In the genomic region with DNA sequence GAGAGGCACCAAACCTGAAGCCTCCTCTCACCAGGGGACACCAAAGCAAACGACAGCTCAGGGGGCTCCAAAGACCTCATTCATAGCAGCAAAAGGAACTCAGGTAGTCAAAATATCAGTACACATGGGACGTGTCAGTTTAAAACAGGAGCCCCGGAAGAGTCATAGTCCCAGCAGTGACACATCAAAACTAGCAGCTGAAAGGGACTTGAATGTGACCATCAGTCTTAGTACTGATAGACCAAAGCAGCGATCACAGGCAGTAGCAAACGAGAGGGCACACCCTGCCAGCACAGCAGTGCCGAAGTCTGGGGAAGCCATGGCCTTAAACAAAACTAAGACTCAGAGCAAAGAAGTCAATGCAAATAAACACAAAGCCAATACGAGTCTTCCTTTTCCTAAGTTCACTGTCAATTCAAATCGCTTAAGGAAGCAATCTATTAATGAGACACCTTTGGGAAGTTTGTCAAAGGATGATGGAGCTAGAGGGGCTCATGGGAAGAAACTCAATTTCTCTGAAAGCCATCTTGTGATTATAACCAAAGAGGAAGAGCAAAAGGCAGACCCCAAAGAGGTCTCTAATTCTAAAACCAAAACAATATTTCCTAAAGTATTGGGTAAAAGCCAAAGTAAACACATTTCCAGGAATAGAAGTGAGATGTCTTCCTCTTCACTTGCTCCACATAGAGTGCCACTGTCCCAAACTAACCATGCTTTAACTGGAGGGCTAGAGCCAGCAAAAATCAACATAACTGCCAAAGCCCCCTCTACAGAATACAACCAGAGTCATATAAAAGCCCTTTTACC, we compare ENCODE assay signal across 1 cellular context.
TF ChIP-seq lines count a peak whose summit lies in the region.

No MANE protein-coding gene starts in this region.

TF ChIP-seq in K562, 482 proteins besides CTCF, POLR2A, EP300 and RAD21 (continued from another document and continues in another):
- TF ChIP-seq, protein P1, sequence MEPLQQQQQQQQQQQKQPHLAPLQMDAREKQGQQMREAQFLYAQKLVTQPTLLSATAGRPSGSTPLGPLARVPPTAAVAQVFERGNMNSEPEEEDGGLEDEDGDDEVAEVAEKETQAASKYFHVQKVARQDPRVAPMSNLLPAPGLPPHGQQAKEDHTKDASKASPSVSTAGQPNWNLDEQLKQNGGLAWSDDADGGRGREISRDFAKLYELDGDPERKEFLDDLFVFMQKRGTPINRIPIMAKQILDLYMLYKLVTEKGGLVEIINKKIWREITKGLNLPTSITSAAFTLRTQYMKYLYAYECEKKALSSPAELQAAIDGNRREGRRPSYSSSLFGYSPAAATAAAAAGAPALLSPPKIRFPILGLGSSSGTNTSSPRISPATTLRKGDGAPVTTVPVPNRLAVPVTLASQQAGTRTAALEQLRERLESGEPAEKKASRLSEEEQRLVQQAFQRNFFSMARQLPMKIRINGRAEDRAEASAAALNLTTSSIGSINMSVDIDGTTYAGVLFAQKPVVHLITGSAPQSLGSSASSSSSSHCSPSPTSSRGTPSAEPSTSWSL (CRISPR knock-in tag; IDR thresholded peaks at IDR 0.05; ENCODE audit: borderline replicate concordance) = no peak
- TF ChIP-seq, protein P2, sequence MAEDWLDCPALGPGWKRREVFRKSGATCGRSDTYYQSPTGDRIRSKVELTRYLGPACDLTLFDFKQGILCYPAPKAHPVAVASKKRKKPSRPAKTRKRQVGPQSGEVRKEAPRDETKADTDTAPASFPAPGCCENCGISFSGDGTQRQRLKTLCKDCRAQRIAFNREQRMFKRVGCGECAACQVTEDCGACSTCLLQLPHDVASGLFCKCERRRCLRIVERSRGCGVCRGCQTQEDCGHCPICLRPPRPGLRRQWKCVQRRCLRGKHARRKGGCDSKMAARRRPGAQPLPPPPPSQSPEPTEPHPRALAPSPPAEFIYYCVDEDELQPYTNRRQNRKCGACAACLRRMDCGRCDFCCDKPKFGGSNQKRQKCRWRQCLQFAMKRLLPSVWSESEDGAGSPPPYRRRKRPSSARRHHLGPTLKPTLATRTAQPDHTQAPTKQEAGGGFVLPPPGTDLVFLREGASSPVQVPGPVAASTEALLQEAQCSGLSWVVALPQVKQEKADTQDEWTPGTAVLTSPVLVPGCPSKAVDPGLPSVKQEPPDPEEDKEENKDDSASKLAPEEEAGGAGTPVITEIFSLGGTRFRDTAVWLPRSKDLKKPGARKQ (CRISPR knock-in tag; IDR thresholded peaks at IDR 0.05) = no peak
- no peak for TF ChIP-seq ZNF232 (CRISPR knock-in tag; IDR thresholded peaks at IDR 0.05)
- TF ChIP-seq, protein P3, sequence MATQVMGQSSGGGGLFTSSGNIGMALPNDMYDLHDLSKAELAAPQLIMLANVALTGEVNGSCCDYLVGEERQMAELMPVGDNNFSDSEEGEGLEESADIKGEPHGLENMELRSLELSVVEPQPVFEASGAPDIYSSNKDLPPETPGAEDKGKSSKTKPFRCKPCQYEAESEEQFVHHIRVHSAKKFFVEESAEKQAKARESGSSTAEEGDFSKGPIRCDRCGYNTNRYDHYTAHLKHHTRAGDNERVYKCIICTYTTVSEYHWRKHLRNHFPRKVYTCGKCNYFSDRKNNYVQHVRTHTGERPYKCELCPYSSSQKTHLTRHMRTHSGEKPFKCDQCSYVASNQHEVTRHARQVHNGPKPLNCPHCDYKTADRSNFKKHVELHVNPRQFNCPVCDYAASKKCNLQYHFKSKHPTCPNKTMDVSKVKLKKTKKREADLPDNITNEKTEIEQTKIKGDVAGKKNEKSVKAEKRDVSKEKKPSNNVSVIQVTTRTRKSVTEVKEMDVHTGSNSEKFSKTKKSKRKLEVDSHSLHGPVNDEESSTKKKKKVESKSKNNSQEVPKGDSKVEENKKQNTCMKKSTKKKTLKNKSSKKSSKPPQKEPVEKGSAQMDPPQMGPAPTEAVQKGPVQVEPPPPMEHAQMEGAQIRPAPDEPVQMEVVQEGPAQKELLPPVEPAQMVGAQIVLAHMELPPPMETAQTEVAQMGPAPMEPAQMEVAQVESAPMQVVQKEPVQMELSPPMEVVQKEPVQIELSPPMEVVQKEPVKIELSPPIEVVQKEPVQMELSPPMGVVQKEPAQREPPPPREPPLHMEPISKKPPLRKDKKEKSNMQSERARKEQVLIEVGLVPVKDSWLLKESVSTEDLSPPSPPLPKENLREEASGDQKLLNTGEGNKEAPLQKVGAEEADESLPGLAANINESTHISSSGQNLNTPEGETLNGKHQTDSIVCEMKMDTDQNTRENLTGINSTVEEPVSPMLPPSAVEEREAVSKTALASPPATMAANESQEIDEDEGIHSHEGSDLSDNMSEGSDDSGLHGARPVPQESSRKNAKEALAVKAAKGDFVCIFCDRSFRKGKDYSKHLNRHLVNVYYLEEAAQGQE (CRISPR knock-in tag; IDR thresholded peaks at IDR 0.05; ENCODE audit: low read depth) = no peak
- peak; percentile 86; the same call in 1 of the 2 replicates for TF ChIP-seq POLR2AphosphoS2 (IDR thresholded peaks at IDR 0.05; ENCODE audit: low read length)
- TF ChIP-seq, protein P4, sequence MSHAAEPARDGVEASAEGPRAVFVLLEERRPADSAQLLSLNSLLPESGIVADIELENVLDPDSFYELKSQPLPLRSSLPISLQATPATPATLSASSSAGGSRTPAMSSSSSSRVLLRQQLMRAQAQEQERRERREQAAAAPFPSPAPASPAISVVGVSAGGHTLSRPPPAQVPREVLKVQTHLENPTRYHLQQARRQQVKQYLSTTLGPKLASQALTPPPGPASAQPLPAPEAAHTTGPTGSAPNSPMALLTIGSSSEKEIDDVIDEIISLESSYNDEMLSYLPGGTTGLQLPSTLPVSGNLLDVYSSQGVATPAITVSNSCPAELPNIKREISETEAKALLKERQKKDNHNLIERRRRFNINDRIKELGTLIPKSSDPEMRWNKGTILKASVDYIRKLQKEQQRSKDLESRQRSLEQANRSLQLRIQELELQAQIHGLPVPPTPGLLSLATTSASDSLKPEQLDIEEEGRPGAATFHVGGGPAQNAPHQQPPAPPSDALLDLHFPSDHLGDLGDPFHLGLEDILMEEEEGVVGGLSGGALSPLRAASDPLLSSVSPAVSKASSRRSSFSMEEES (CRISPR knock-in tag; IDR thresholded peaks at IDR 0.05) = no peak
- TF ChIP-seq, protein P5, sequence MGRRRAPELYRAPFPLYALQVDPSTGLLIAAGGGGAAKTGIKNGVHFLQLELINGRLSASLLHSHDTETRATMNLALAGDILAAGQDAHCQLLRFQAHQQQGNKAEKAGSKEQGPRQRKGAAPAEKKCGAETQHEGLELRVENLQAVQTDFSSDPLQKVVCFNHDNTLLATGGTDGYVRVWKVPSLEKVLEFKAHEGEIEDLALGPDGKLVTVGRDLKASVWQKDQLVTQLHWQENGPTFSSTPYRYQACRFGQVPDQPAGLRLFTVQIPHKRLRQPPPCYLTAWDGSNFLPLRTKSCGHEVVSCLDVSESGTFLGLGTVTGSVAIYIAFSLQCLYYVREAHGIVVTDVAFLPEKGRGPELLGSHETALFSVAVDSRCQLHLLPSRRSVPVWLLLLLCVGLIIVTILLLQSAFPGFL (CRISPR knock-in tag; IDR thresholded peaks at IDR 0.05) = no peak
- TF ChIP-seq CBX8 (IDR thresholded peaks at IDR 0.05; ENCODE audit: borderline replicate concordance, extremely low read depth, low read depth, low read length, poor library complexity, severe bottlenecking) = no peak
- TF ChIP-seq, protein P6, sequence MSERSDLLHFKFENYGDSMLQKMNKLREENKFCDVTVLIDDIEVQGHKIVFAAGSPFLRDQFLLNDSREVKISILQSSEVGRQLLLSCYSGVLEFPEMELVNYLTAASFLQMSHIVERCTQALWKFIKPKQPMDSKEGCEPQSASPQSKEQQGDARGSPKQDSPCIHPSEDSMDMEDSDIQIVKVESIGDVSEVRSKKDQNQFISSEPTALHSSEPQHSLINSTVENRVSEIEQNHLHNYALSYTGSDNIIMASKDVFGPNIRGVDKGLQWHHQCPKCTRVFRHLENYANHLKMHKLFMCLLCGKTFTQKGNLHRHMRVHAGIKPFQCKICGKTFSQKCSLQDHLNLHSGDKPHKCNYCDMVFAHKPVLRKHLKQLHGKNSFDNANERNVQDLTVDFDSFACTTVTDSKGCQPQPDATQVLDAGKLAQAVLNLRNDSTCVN (CRISPR knock-in tag; IDR thresholded peaks at IDR 0.05) = no peak
- TF ChIP-seq, protein P7, sequence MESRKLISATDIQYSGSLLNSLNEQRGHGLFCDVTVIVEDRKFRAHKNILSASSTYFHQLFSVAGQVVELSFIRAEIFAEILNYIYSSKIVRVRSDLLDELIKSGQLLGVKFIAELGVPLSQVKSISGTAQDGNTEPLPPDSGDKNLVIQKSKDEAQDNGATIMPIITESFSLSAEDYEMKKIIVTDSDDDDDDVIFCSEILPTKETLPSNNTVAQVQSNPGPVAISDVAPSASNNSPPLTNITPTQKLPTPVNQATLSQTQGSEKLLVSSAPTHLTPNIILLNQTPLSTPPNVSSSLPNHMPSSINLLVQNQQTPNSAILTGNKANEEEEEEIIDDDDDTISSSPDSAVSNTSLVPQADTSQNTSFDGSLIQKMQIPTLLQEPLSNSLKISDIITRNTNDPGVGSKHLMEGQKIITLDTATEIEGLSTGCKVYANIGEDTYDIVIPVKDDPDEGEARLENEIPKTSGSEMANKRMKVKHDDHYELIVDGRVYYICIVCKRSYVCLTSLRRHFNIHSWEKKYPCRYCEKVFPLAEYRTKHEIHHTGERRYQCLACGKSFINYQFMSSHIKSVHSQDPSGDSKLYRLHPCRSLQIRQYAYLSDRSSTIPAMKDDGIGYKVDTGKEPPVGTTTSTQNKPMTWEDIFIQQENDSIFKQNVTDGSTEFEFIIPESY (CRISPR knock-in tag; IDR thresholded peaks at IDR 0.05) = no peak
- peak; percentile 77 for TF ChIP-seq L3MBTL2 (IDR thresholded peaks at IDR 0.05)
- no peak for TF ChIP-seq PHB2 (IDR thresholded peaks at IDR 0.05; ENCODE audit: low read depth)
- no peak for TF ChIP-seq TAF9B (IDR thresholded peaks at IDR 0.05; ENCODE audit: partially characterized antibody)
- TF ChIP-seq TAL1 (IDR thresholded peaks at IDR 0.05) = no peak; the same call in 1 of the 2 replicates
- peak; percentile 84 for TF ChIP-seq TBP (optimal IDR thresholded peaks at IDR 0.05; ENCODE audit: low read depth, low read length)
- peak; percentile 53 for TF ChIP-seq CHD1 (IDR thresholded peaks at IDR 0.05; ENCODE audit: low read length)
- 0 out of 4 replicates have a peak, but pooled peaks have one; percentile 12 to 18 for TF ChIP-seq MAZ (CRISPR knock-in tag; conservative IDR thresholded peaks at IDR 0.05 in 1 of 2, IDR thresholded peaks at IDR 0.05 in 1 of 2)
- TF ChIP-seq NFYB (IDR thresholded peaks at IDR 0.05; ENCODE audit: extremely low read depth, insufficient read length) = no peak
- TF ChIP-seq, protein P8, sequence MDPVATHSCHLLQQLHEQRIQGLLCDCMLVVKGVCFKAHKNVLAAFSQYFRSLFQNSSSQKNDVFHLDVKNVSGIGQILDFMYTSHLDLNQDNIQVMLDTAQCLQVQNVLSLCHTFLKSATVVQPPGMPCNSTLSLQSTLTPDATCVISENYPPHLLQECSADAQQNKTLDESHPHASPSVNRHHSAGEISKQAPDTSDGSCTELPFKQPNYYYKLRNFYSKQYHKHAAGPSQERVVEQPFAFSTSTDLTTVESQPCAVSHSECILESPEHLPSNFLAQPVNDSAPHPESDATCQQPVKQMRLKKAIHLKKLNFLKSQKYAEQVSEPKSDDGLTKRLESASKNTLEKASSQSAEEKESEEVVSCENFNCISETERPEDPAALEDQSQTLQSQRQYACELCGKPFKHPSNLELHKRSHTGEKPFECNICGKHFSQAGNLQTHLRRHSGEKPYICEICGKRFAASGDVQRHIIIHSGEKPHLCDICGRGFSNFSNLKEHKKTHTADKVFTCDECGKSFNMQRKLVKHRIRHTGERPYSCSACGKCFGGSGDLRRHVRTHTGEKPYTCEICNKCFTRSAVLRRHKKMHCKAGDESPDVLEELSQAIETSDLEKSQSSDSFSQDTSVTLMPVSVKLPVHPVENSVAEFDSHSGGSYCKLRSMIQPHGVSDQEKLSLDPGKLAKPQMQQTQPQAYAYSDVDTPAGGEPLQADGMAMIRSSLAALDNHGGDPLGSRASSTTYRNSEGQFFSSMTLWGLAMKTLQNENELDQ (CRISPR knock-in tag; IDR thresholded peaks at IDR 0.05; ENCODE audit: borderline replicate concordance) = no peak
- no peak for TF ChIP-seq CEBPB (tag; IDR thresholded peaks at IDR 0.05)
- TF ChIP-seq, protein P9, sequence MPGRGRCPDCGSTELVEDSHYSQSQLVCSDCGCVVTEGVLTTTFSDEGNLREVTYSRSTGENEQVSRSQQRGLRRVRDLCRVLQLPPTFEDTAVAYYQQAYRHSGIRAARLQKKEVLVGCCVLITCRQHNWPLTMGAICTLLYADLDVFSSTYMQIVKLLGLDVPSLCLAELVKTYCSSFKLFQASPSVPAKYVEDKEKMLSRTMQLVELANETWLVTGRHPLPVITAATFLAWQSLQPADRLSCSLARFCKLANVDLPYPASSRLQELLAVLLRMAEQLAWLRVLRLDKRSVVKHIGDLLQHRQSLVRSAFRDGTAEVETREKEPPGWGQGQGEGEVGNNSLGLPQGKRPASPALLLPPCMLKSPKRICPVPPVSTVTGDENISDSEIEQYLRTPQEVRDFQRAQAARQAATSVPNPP (IDR thresholded peaks at IDR 0.05; ENCODE audit: borderline replicate concordance, insufficient read depth, insufficient read length) = no peak
- peak in 1 of 2 experiments; percentile 72; a peak in 1 of 4 replicates for TF ChIP-seq TBL1XR1 (IDR thresholded peaks at IDR 0.05; ENCODE audit: low read length in 2 of 2)
- TF ChIP-seq KDM4B (IDR thresholded peaks at IDR 0.05; ENCODE audit: borderline replicate concordance in 2 of 2, low read depth in 1 of 2) = no peak
- TF ChIP-seq, protein P10, sequence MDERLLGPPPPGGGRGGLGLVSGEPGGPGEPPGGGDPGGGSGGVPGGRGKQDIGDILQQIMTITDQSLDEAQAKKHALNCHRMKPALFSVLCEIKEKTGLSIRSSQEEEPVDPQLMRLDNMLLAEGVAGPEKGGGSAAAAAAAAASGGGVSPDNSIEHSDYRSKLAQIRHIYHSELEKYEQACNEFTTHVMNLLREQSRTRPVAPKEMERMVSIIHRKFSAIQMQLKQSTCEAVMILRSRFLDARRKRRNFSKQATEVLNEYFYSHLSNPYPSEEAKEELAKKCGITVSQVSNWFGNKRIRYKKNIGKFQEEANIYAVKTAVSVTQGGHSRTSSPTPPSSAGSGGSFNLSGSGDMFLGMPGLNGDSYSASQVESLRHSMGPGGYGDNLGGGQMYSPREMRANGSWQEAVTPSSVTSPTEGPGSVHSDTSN (CRISPR knock-in tag; IDR thresholded peaks at IDR 0.05; ENCODE audit: low read depth) = no peak
- TF ChIP-seq, protein P10 (tag; conservative IDR thresholded peaks at IDR 0.05; ENCODE audit: low read depth) = peak; percentile 38
- TF ChIP-seq ZNF354B (CRISPR knock-in tag; IDR thresholded peaks at IDR 0.05) = no peak
- TF ChIP-seq ELF2 (CRISPR knock-in tag; IDR thresholded peaks at IDR 0.05) = no peak
- TF ChIP-seq ZNF347 (CRISPR knock-in tag; IDR thresholded peaks at IDR 0.05; ENCODE audit: low read depth) = no peak
